In genomic region chr12:93441617-93442410, GRCh38 we compare ENCODE assay signal across 1 cellular context.
A peak's percentile ranks its signal among the peaks of the same experiment; 100 is the strongest.
TF ChIP-seq lines count a peak whose summit lies in the region.

Gene UBE2N (minus strand): TSS chr12:93441947. CDS start chr12:93441884, 63 bp downstream.

TF ChIP-seq in K562, 482 proteins besides CTCF, POLR2A, EP300 and RAD21 (continued from another document and continues in another):
- TF ChIP-seq BCOR (IDR thresholded peaks at IDR 0.05): peak; percentile 37; the same call in 1 of the 2 replicates
- TF ChIP-seq ZNF707 (CRISPR knock-in tag; conservative IDR thresholded peaks at IDR 0.05): no peak
- TF ChIP-seq ZNF407 (IDR thresholded peaks at IDR 0.05; ENCODE audit: low read depth): no peak
- TF ChIP-seq BMI1 (IDR thresholded peaks at IDR 0.05; ENCODE audit: low read length): no peak
- no peak for TF ChIP-seq HNRNPK (IDR thresholded peaks at IDR 0.05; ENCODE audit: low read depth, low read length, poor library complexity, severe bottlenecking)
- TF ChIP-seq DLX4 (CRISPR knock-in tag; IDR thresholded peaks at IDR 0.05): no peak
- TF ChIP-seq ARID4B (CRISPR knock-in tag; IDR thresholded peaks at IDR 0.05): no peak; the same call in 1 of the 2 replicates
- no peak for TF ChIP-seq NR2F6 (CRISPR knock-in tag; IDR thresholded peaks at IDR 0.05)
- TF ChIP-seq SMARCC2 (IDR thresholded peaks at IDR 0.05; ENCODE audit: low read depth): no peak
- TF ChIP-seq DACH1 (IDR thresholded peaks at IDR 0.05; ENCODE audit: partially characterized antibody): no peak
- no peak for TF ChIP-seq RAD51 (IDR thresholded peaks at IDR 0.05; ENCODE audit: borderline replicate concordance, low read depth)
- TF ChIP-seq PCBP2 (IDR thresholded peaks at IDR 0.05; ENCODE audit: low read depth, low read length, poor library complexity, severe bottlenecking): no peak
- no peak for TF ChIP-seq HNRNPH1 (optimal IDR thresholded peaks at IDR 0.05; ENCODE audit: low read depth, low read length)
- TF ChIP-seq ZNF384 (IDR thresholded peaks at IDR 0.05; ENCODE audit: low read depth, low read length): no peak
- TF ChIP-seq ZNF518B (CRISPR knock-in tag; IDR thresholded peaks at IDR 0.05): no peak
- peak; percentile 6; the same call in 1 of the 2 replicates for TF ChIP-seq GTF2F1 (IDR thresholded peaks at IDR 0.05; ENCODE audit: low read depth, low read length)
- no peak for TF ChIP-seq DNMT1 (IDR thresholded peaks at IDR 0.05)
- TF ChIP-seq ZNF511 (CRISPR knock-in tag; IDR thresholded peaks at IDR 0.05): peak; percentile 75; the same call in 1 of the 2 replicates
- TF ChIP-seq ZNF398 (CRISPR knock-in tag; IDR thresholded peaks at IDR 0.05): no peak
- no peak for TF ChIP-seq RUNX1 (IDR thresholded peaks at IDR 0.05; ENCODE audit: low read depth)
- no peak for TF ChIP-seq MXI1 (IDR thresholded peaks at IDR 0.05; ENCODE audit: low read depth, low read length)
- TF ChIP-seq SP2 (IDR thresholded peaks at IDR 0.05; ENCODE audit: extremely low read depth, low read depth, low read length, poor library complexity, severe bottlenecking): no peak
- no peak for TF ChIP-seq ZNF408 (CRISPR knock-in tag; IDR thresholded peaks at IDR 0.05; ENCODE audit: low read depth)
- peak; percentile 57; the same call in 1 of the 2 replicates for TF ChIP-seq AFF4 (CRISPR knock-in tag; IDR thresholded peaks at IDR 0.05)
